27 cellular contexts compared by ENCODE assay signal in genomic region chr5:2773327-2773726, GRCh38. TPM values are rescaled to one million over a fixed set of nuclear protein-coding genes. Genes with fewer than 3 reads are reported as not detected.
"Had no signal": no experiment of that assay in that cellular context is flagged by ENCODE, and none has a peak within 500 bp of the region (broad histone marks: within the 10 kb centered on the region; RNA-seq: fewer than 3 reads in every experiment).

No MANE protein-coding gene starts in this region.

- H3K27me3 Mint-ChIP-seq: effector memory CD8-positive, alpha-beta T cell had no signal

- H3K4me1 ChIP-seq: colonic mucosa, esophagus squamous epithelium, foreskin keratinocyte, gastrocnemius medialis, gastroesophageal sphincter, heart left ventricle, heart right ventricle had no signal

- FAIRE-seq: colon, endometrium, endothelial cell of umbilical vein had no signal

- ATAC-seq: effector memory CD8-positive, alpha-beta T cell; esophagus mucosa; foreskin keratinocyte; gastrocnemius medialis; gastroesophageal sphincter; heart left ventricle; heart right ventricle had no signal

- H3K4me3 ChIP-seq: colonic mucosa, coronary artery, dorsolateral prefrontal cortex, esophagus squamous epithelium, gastrocnemius medialis, gastroesophageal sphincter, heart left ventricle, heart right ventricle had no signal

- H3K4me3 Mint-ChIP-seq: dendritic cell treated with granulocyte-macrophage colony-stimulating factor and Interleukin-4, amounts not matched to agents 40 ng/mL and 50 ng/mL, for 4 days; effector memory CD8-positive, alpha-beta T cell; endodermal cell had no signal

- H3K9me3 Mint-ChIP-seq: dendritic cell treated with granulocyte-macrophage colony-stimulating factor and Interleukin-4, amounts not matched to agents 40 ng/mL and 50 ng/mL, for 4 days; endodermal cell had no signal

- H3K9me3 ChIP-seq: colonic mucosa, esophagus squamous epithelium, gastrocnemius medialis, gastroesophageal sphincter, heart left ventricle, heart right ventricle had no signal

- H3K27me3 ChIP-seq: colonic mucosa, foreskin keratinocyte, gastrocnemius medialis had no signal

- H3K4me1 Mint-ChIP-seq: endodermal cell had no signal

- H3K27ac ChIP-seq: colonic mucosa, coronary artery, dorsolateral prefrontal cortex, epithelial cell of prostate, esophagus squamous epithelium, foreskin keratinocyte, gastrocnemius medialis, gastroesophageal sphincter, heart left ventricle, heart right ventricle had no signal

- DNase-seq: colonic mucosa; cortex of kidney; dermis blood vessel endothelial cell; dorsolateral prefrontal cortex; effector CD4-positive, alpha-beta T cell; effector CD8-positive, alpha-beta T cell; effector memory CD4-positive, alpha-beta T cell; effector memory CD8-positive, alpha-beta T cell; endodermal cell; erythroblast; esophagus squamous epithelium; foreskin fibroblast; foreskin keratinocyte; foreskin melanocyte; gastrocnemius medialis; glutamatergic neuron; head of caudate nucleus; heart left ventricle; heart right ventricle had no signal

- H3K36me3 ChIP-seq: colonic mucosa, esophagus squamous epithelium, gastrocnemius medialis, gastroesophageal sphincter, heart left ventricle, heart right ventricle had no signal

- H3K27ac Mint-ChIP-seq: dendritic cell treated with granulocyte-macrophage colony-stimulating factor and Interleukin-4, amounts not matched to agents 40 ng/mL and 50 ng/mL, for 4 days; effector memory CD8-positive, alpha-beta T cell; endodermal cell had no signal

RNA-seq across cellular contexts. Expression of gene IRX2, which starts 21.9 kb away (rescaled TPM):
- total RNA-seq: endothelial cell of umbilical vein had no signal
- polyA plus RNA-seq: endothelial cell of umbilical vein had no signal
